Comparison of ENCODE assay signal across 21 cellular contexts in the genomic region with DNA sequence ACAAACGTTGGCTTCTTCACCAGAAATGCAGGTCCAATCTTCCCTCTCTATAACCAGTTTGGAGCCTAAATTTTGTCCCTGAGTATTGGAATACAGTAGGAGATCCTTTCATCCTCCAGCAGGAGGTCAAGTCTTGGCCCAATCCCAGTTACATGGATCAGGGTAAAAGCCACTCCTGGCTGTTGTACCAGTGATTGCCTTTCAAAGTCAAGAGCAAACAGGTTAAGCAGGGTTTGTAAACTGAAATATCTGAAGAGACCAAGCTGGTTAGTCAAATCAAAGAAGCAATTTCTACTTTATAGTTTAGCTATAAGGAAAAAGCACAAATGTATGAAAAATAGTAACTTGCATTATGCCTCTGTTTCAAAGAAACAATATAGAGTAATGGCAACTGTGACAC.
DNase-seq lines count a peak whose midpoint lies in the region; ATAC-seq and TF ChIP-seq lines count a peak whose summit lies in the region.
"Had no signal": no experiment of that assay in that cellular context is flagged by ENCODE, and none has a peak within 500 bp of the region (broad histone marks: within the 10 kb centered on the region; RNA-seq: fewer than 3 reads in every experiment).

No MANE protein-coding gene starts in this region.

- H3K27ac ChIP-seq in C4-2B = no peak overlapping the region
- H3K27ac ChIP-seq in smooth muscle cell (ENCODE audit: low read depth) = no peak overlapping the region
- H3K27ac ChIP-seq: BLaER1 treated with 17β-estradiol and CSF1 and Interleukin-3, amounts not matched to agents 10 nM and 100 nM had no signal

- H3K4me3 Mint-ChIP-seq in Calu3 (ENCODE audit: low read depth, unreplicated experiment) = no peak overlapping the region
- H3K4me3 Mint-ChIP-seq: B cell; CD4-positive, CD25-positive, alpha-beta regulatory T cell; CD8-positive, alpha-beta memory T cell; HFFc6; IgD-negative memory B cell had no signal

- ATAC-seq in esophagus mucosa (peak; percentile 28), HG03108 (IDR thresholded peaks at IDR 0.05; ENCODE audit: unreplicated experiment) (no peak)
- ATAC-seq in activated CD4-positive, CD25-positive, alpha-beta regulatory T cell treated with anti-CD3 and anti-CD28 coated beads, Interleukin-2, amount 50 U/mL, for 24 hours = no peak
- ATAC-seq: HCT116, HepG2 had no signal

- H3K9me3 ChIP-seq in smooth muscle cell (replicated peaks; ENCODE audit: low read depth) = no peaks in the 10 kb centered on the region

- TF ChIP-seq CTCF in C4-2B (conservative IDR thresholded peaks at IDR 0.05) (peak; percentile 31), smooth muscle cell (IDR thresholded peaks at IDR 0.05; ENCODE audit: borderline replicate concordance, insufficient read depth, poor library complexity, severe bottlenecking) (no peak), Calu3 (IDR thresholded peaks at IDR 0.05; ENCODE audit: unreplicated experiment) (no peak)

- CTCF ChIA-PET in Calu3 (lab: Charles Lee) = no interaction called here

- no peaks in the 10 kb centered on the region for H3K79me2 ChIP-seq in smooth muscle cell (ENCODE audit: low read depth)

- peaks cover 4% of the 10 kb centered on the region for H3K9me3 Mint-ChIP-seq in Calu3 (ENCODE audit: low read depth, unreplicated experiment)

- H3K4me2 ChIP-seq in smooth muscle cell = peak overlapping the region; percentile 7
- H3K4me2 ChIP-seq: BLaER1 treated with 17β-estradiol and CSF1 and Interleukin-3, amounts not matched to agents 10 nM and 100 nM had no signal

- H3K36me3 Mint-ChIP-seq in Calu3 (ENCODE audit: insufficient read depth, unreplicated experiment) = no peaks in the 10 kb centered on the region
- H3K36me3 Mint-ChIP-seq: CD4-positive, CD25-positive, alpha-beta regulatory T cell; CD8-positive, alpha-beta memory T cell had no signal

- H3F3A ChIP-seq in smooth muscle cell (ENCODE audit: low read depth) = no peaks in the 10 kb centered on the region

- BruUV-seq in Calu3 (replicated peaks; lab: Mats Ljungman, UMichigan) = no TSS peak

- 75% methylated on average over 1 of the region's 1 CpG for WGBS in smooth muscle cell (ENCODE audit: low lambda C conversion rate)

- H3K9ac ChIP-seq in smooth muscle cell (ENCODE audit: low read depth) = no peak overlapping the region
- H3K9ac ChIP-seq: BLaER1 treated with 17β-estradiol and CSF1 and Interleukin-3, amounts not matched to agents 10 nM and 100 nM had no signal

- intact Hi-C loops in Calu3 (cut with micrococcal nuclease; ENCODE audit: unreplicated experiment) = no loop called here

- no peaks in the 10 kb centered on the region for H3K27me3 ChIP-seq in smooth muscle cell (ENCODE audit: low read depth)
- H3K27me3 ChIP-seq: BLaER1 treated with 17β-estradiol and CSF1 and Interleukin-3, amounts not matched to agents 10 nM and 100 nM had no signal

- H3K36me3 ChIP-seq in smooth muscle cell (ENCODE audit: low read depth) = no peaks in the 10 kb centered on the region
- H3K36me3 ChIP-seq: BLaER1 treated with 17β-estradiol and CSF1 and Interleukin-3, amounts not matched to agents 10 nM and 100 nM had no signal

- no peaks in the 10 kb centered on the region for H3K27me3 Mint-ChIP-seq in Calu3 (ENCODE audit: unreplicated experiment)
- H3K27me3 Mint-ChIP-seq: B cell; CD4-positive, CD25-positive, alpha-beta regulatory T cell; CD8-positive, alpha-beta memory T cell; IgD-negative memory B cell had no signal

- no peak overlapping the region for H2AFZ ChIP-seq in smooth muscle cell (ENCODE audit: low read depth)

- no peaks in the 10 kb centered on the region for H3K4me1 ChIP-seq in smooth muscle cell (ENCODE audit: low read depth)
- H3K4me1 ChIP-seq: BLaER1 treated with 17β-estradiol and CSF1 and Interleukin-3, amounts not matched to agents 10 nM and 100 nM had no signal

- H3K4me3 ChIP-seq in smooth muscle cell = no peak overlapping the region
- H3K4me3 ChIP-seq: BLaER1 treated with 17β-estradiol and CSF1 and Interleukin-3, amounts not matched to agents 10 nM and 100 nM had no signal

- no peaks in the 10 kb centered on the region for H4K20me1 ChIP-seq in smooth muscle cell (ENCODE audit: low read depth)
- H4K20me1 ChIP-seq: BLaER1 treated with 17β-estradiol and CSF1 and Interleukin-3, amounts not matched to agents 10 nM and 100 nM had no signal

- DNase-seq in DMS53 (lab: John Stamatoyannopoulos, UW) (peak; percentile 40), smooth muscle cell (lab: John Stamatoyannopoulos, UW; ENCODE audit: unreplicated experiment) (no peak), Calu3 (no peak)
- DNase-seq: CD4-positive, CD25-positive, alpha-beta regulatory T cell; CD8-positive, alpha-beta memory T cell; COR-L47; DMS79; GDM1; GOT3; H7; HFFc6; KBM-7 had no signal

- H3K27ac Mint-ChIP-seq in Calu3 (ENCODE audit: unreplicated experiment) = no peak overlapping the region
- H3K27ac Mint-ChIP-seq: B cell; CD4-positive, CD25-positive, alpha-beta regulatory T cell; CD8-positive, alpha-beta memory T cell; HFFc6; IgD-negative memory B cell had no signal

- H3K4me1 Mint-ChIP-seq in Calu3 (ENCODE audit: low read depth, unreplicated experiment) = no peaks in the 10 kb centered on the region
- H3K4me1 Mint-ChIP-seq: B cell; CD4-positive, CD25-positive, alpha-beta regulatory T cell; CD8-positive, alpha-beta memory T cell; IgD-negative memory B cell had no signal
